Comparison of ENCODE assay signal across 23 cellular contexts in the genomic region with DNA sequence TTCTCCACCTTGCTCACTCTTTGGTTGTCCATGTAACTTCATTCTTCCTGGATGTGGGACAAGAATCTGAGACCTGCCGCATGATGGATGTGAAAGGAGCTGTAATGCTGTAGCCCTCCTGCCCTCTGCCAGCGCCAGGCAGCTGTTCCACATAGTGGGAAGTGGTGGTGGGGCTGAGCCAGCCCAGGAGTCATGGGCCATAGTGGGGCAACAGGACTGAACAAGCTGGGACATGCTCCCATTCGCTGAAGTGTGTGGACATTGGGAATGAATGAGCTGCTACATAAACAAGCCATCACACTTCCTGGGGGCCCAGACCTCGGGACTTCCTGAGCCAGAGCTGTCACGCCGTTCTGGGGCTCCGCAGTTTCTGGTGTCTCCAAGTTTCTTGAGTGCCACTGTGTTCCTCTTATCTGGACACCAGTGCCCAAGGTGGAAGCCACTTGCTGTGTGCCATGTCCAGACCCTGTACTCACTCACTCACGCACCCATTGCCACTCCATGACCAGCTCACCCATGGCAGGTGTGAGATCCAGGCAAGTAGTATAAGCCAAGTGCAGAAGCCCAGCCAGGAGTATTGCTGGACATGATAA.
"Had no signal": no experiment of that assay in that cellular context is flagged by ENCODE, and none has a peak within 500 bp of the region (broad histone marks: within the 10 kb centered on the region; RNA-seq: fewer than 3 reads in every experiment).

No MANE protein-coding gene starts in this region.

- ATAC-seq: HepG2, Panc1, PC-3, Right ventricle myocardium inferior, SK-N-SH treated with all-trans-retinoic acid at 6 μM for 48 hours had no signal

- H3K36me3 ChIP-seq: SJCRH30 had no signal

- H3K4me3 ChIP-seq: SJCRH30 had no signal

- H3K27me3 ChIP-seq: SJCRH30 had no signal

- H3K9me3 ChIP-seq: SJCRH30 had no signal

- H3K27ac ChIP-seq: RWPE1, SJCRH30 had no signal

- H3K4me1 ChIP-seq: SJCRH30 had no signal

- FAIRE-seq: HepG2 had no signal

- DNase-seq: IMR-90, Karpas-422, KG1, MM.1S, NCI-H1092 treated with DMSO at 0.1 percent for 48 hours, NCI-H1436, NCI-H187 treated with DMSO at 0.1 percent for 48 hours, NCI-H2081, NCI-H2107, NCI-H2227 treated with DMSO at 0.1 percent for 48 hours, NCI-H446, NCI-H510A, NCI-H524 treated with DMSO at 0.1 percent for 48 hours, NCI-H69, NCI-H774, PC-3, SHP77 treated with DMSO at 0.1 percent for 48 hours, SJCRH30 had no signal
